Comparison of ENCODE assay signal across 11 cellular contexts in the genomic region with DNA sequence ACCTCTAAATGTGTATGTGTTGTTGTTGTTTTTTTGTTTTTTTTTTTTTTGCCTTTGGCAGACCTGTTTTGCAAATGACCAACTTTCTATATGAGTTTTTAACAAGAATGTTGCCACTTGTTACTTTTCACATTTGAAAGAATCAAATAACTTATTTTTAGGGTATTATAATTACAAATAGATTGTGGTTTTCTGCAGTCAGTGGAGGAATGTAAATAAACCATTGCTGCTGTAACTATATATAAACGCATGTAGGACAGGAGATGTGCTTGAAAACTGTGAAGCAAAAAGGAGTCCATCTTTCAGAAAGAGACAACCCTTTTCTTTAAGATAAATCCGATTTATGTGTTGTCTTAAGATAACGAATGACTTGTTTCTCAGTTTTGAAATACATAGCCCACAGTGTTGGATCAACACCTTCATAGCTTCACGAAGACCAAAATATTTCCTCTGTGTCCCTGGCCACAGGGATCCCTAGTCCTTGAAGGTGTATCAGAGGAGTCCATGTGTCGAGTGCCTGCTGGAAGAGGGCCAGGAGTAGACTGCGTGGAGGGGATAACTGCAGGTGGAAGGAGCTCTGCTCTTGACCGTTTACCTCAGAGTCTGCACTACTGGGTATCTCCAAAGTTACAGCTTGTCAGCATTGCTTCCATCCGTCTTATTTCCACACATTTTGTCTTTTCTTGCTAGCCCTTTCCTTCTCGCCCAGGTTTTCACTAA. TPM values are rescaled to one million over a fixed set of nuclear protein-coding genes. Genes with fewer than 3 reads are reported as not detected.
DNase-seq lines count a peak whose midpoint lies in the region; ATAC-seq and TF ChIP-seq lines count a peak whose summit lies in the region.
"Had no signal": no experiment of that assay in that cellular context is flagged by ENCODE, and none has a peak within 500 bp of the region (broad histone marks: within the 10 kb centered on the region; RNA-seq: fewer than 3 reads in every experiment).

No MANE protein-coding gene starts in this region.

- H3K27me3 ChIP-seq in BLaER1 (no peaks in the 10 kb centered on the region), OCI-LY1 (ENCODE audit: insufficient read depth, low read length) (no peaks in the 10 kb centered on the region), fibroblast of lung (ENCODE audit: control insufficient read depth, insufficient read depth, low read length) (no peaks in the 10 kb centered on the region)
- no peaks in the 10 kb centered on the region for H3K27me3 ChIP-seq in CD4-positive, alpha-beta memory T cell (ENCODE audit: insufficient read depth, low read length)
- H3K27me3 ChIP-seq: testis had no signal

- H4K20me1 ChIP-seq in BLaER1 = peaks cover 68% of the 10 kb centered on the region
- H4K20me1 ChIP-seq in OCI-LY1 (ENCODE audit: insufficient read depth, low read length) = no peaks in the 10 kb centered on the region
- H4K20me1 ChIP-seq in fibroblast of lung (ENCODE audit: control insufficient read depth, extremely low read depth, insufficient read depth, low read length) = peaks cover 11% of the 10 kb centered on the region

- TF ChIP-seq CTCF in OCI-LY1 (IDR thresholded peaks at IDR 0.05; ENCODE audit: low read length) (no peak), fibroblast of lung (conservative IDR thresholded peaks at IDR 0.05 in 1 of 2, IDR thresholded peaks at IDR 0.05 in 1 of 2; ENCODE audit: low read depth in 1 of 2, low read length in 2 of 2) (no peak), GM13977 (IDR thresholded peaks at IDR 0.05; ENCODE audit: extremely low read depth, insufficient read depth, missing control alignments) (no peak)

- CTCF ChIA-PET in CD4-positive, alpha-beta memory T cell (lab: Charles Lee; ENCODE audit: partially characterized antibody) = interaction anchor here (0.7 to 4.7 kb wide), 5 partner anchors 8 to 146 kb away, joined by 3 to 17 read pairs (median 4); no protein-coding TSS in a partner anchor

- peaks cover 0 to 20% of the 10 kb centered on the region in 2 donors for H3K36me3 Mint-ChIP-seq in CD4-positive, alpha-beta memory T cell

- H3K9me3 Mint-ChIP-seq in CD4-positive, alpha-beta memory T cell = no peaks in the 10 kb centered on the region

- H3K27ac ChIP-seq in BLaER1 (peak overlapping the region; percentile 69), OCI-LY1 (ENCODE audit: low read depth, low read length, poor library complexity, severe bottlenecking) (peak overlapping the region; percentile 62), fibroblast of lung (ENCODE audit: insufficient read depth, low read length) (no peak overlapping the region)
- H3K27ac ChIP-seq in CD4-positive, alpha-beta memory T cell (ENCODE audit: low read depth, low read length) = peak overlapping the region; percentile 15
- H3K27ac ChIP-seq: testis had no signal

- in situ Hi-C loops in GM13977 (cut with MboI; ENCODE audit: low pct_unique_long_range_greater_than_20kb, low sequenced_read_pairs, unreplicated experiment) = no loop called here

- no peaks in the 10 kb centered on the region for H3K27me3 Mint-ChIP-seq in CD4-positive, alpha-beta memory T cell

- no peak for ATAC-seq in HG03460 (IDR thresholded peaks at IDR 0.05; ENCODE audit: unreplicated experiment)

- H3K9me2 ChIP-seq in OCI-LY1 (ENCODE audit: low read depth, low read length) = no peaks in the 10 kb centered on the region

- intact Hi-C loops in CD4-positive, alpha-beta memory T cell (cut with micrococcal nuclease) = loop anchor here (2.0 kb wide), 1 partner anchor 14 kb away; no protein-coding TSS in a partner anchor

- peaks cover 44 to 72% (median 64%) of the 10 kb centered on the region in 4 donors for H3K4me1 Mint-ChIP-seq in CD4-positive, alpha-beta memory T cell

- DNase-seq in CD4-positive, alpha-beta memory T cell = no peak
- DNase-seq in fibroblast of lung (ENCODE audit: low read depth in 2 of 2) (peak in 1 of 2 donors; percentile 39), occipital lobe (lab: John Stamatoyannopoulos, UW) (no peak), SW 1271 (lab: John Stamatoyannopoulos, UW) (no peak), GM13977 (ENCODE audit: low spot score) (no peak)
- DNase-seq: NCI-H187 treated with DMSO at 0.1 percent for 48 hours, testis had no signal

- no peaks in the 10 kb centered on the region for H3F3A ChIP-seq in OCI-LY1 (ENCODE audit: insufficient read depth, low read length)

- H3K36me3 ChIP-seq in BLaER1 (peaks cover 30% of the 10 kb centered on the region), OCI-LY1 (ENCODE audit: insufficient read depth, low read length) (no peaks in the 10 kb centered on the region), fibroblast of lung (ENCODE audit: control insufficient read depth, insufficient read depth, low read length) (no peaks in the 10 kb centered on the region)
- H3K36me3 ChIP-seq in CD4-positive, alpha-beta memory T cell (ENCODE audit: insufficient read depth, low read length) = no peaks in the 10 kb centered on the region
- H3K36me3 ChIP-seq: HAP-1 had no signal

- H3K4me1 ChIP-seq in BLaER1 (peaks cover 62% of the 10 kb centered on the region), OCI-LY1 (ENCODE audit: insufficient read depth, low read length, severe bottlenecking) (peaks cover 71% of the 10 kb centered on the region), fibroblast of lung (ENCODE audit: control insufficient read depth, extremely low read depth, insufficient read depth, low read length) (peaks cover 18% of the 10 kb centered on the region)
- peaks cover 65% of the 10 kb centered on the region for H3K4me1 ChIP-seq in CD4-positive, alpha-beta memory T cell (ENCODE audit: insufficient read depth, low read length)

- H3K79me2 ChIP-seq in OCI-LY1 (ENCODE audit: insufficient read depth, low read length) (peaks cover 94% of the 10 kb centered on the region), fibroblast of lung (ENCODE audit: control insufficient read depth, insufficient read depth, low read length) (peaks cover 35% of the 10 kb centered on the region)

- H3K9ac ChIP-seq in BLaER1 (peak overlapping the region; percentile 47), OCI-LY1 (ENCODE audit: low read length) (peak overlapping the region; percentile 13; the same call in 1 of the 2 replicates), fibroblast of lung (ENCODE audit: insufficient read depth, low read length) (no peak overlapping the region)

- H3K4me3 ChIP-seq in BLaER1 (peak overlapping the region; percentile 13; the same call in 1 of the 2 replicates), OCI-LY1 (ENCODE audit: low read depth, low read length, poor library complexity, severe bottlenecking) (peak overlapping the region; percentile 5), fibroblast of lung (replicated peaks in 1 of 4; ENCODE audit: control extremely low read depth in 1 of 4, insufficient read depth in 1 of 4, low read depth in 3 of 4, low read length in 4 of 4) (no peak overlapping the region)
- no peak overlapping the region for H3K4me3 ChIP-seq in CD4-positive, alpha-beta memory T cell (ENCODE audit: low read length in 2 of 2)
- H3K4me3 ChIP-seq: HAP-1, testis had no signal

- H3K4me2 ChIP-seq in BLaER1 = peak overlapping the region; percentile 82
- H3K4me2 ChIP-seq in OCI-LY1 (ENCODE audit: low read length) = peak overlapping the region; percentile 53
- H3K4me2 ChIP-seq in fibroblast of lung (ENCODE audit: extremely low read depth, insufficient read depth, low read length) = peak overlapping the region; percentile 44

- H3K9me3 ChIP-seq in BLaER1 = no peaks in the 10 kb centered on the region
- no peaks in the 10 kb centered on the region for H3K9me3 ChIP-seq in CD4-positive, alpha-beta memory T cell (ENCODE audit: control insufficient read depth in 1 of 2, low read length in 2 of 2)
- H3K9me3 ChIP-seq in OCI-LY1 (ENCODE audit: low read length) = no peaks in the 10 kb centered on the region
- H3K9me3 ChIP-seq in fibroblast of lung (ENCODE audit: control insufficient read depth, insufficient read depth, low read depth, low read length) = no peaks in the 10 kb centered on the region
- H3K9me3 ChIP-seq: HAP-1, testis had no signal

- POLR2A ChIA-PET in CD4-positive, alpha-beta memory T cell (lab: Charles Lee; ENCODE audit: partially characterized antibody) = interaction anchor here (1.1 to 1.8 kb wide), 8 partner anchors 9 to 158 kb away, joined by 4 to 8 read pairs (median 5); partner anchors contain the start of gene TNRC6B

- H3K4me3 Mint-ChIP-seq in CD4-positive, alpha-beta memory T cell = peak overlapping the region in 4 of 8 donors; percentile 1 to 85 (median 38)

- H2AFZ ChIP-seq in OCI-LY1 (ENCODE audit: low read length) (no peak overlapping the region), fibroblast of lung (ENCODE audit: low read length) (no peak overlapping the region)

- peak overlapping the region in 6 of 7 donors; percentile 82 to 96 (median 91) for H3K27ac Mint-ChIP-seq in CD4-positive, alpha-beta memory T cell

RNA-seq across cellular contexts. Expression of gene TNRC6B, which starts 24.7 kb away (rescaled TPM):
- 100 to 1,000 TPM; 137 to 155 TPM for total RNA-seq in CD4-positive, alpha-beta memory T cell
- polyA plus RNA-seq in CD4-positive, alpha-beta memory T cell = 100 to 1,000 TPM in 1 of 2 donors, 10 to 100 TPM in 1; 27.3 to 109 TPM
- total RNA-seq in fibroblast of lung = 13.1 and 17.8 TPM in 2 replicates
- 5.7 and 6.4 TPM in 2 replicates for polyA plus RNA-seq in fibroblast of lung
- polyA plus RNA-seq in fibroblast of lung (2012) = 5.2 and 5.3 TPM in 2 replicates
- 24.9 and 34.6 TPM in 2 replicates for polyA minus RNA-seq in fibroblast of lung (ENCODE audit: low replicate concordance)
- 44.3 TPM for total RNA-seq in occipital lobe

Comparison
In these comparisons a context has a peak if more than half of its experiments do, and no peak if none do; other contexts are left out.
1. H3K4me3 ChIP-seq: peak in BLaER1 (single experiment) and OCI-LY1 (single experiment); none in CD4-positive, alpha-beta memory T cell (0 of 2) and fibroblast of lung (0 of 4).
2. Peak in every context shown above with its lines, with median percentiles within 50 percentile points of each other: H3K4me2 ChIP-seq.